ENCODE assay signal across 9 cellular contexts in genomic region chr11:67057410-67057757, GRCh38. TPM values are rescaled to one million over a fixed set of nuclear protein-coding genes. Genes with fewer than 3 reads are reported as not detected.
DNase-seq lines count a peak whose midpoint lies in the region; ATAC-seq and TF ChIP-seq lines count a peak whose summit lies in the region.
"Had no signal": no experiment of that assay in that cellular context is flagged by ENCODE, and none has a peak within 500 bp of the region (broad histone marks: within the 10 kb centered on the region; RNA-seq: fewer than 3 reads in every experiment).

No MANE protein-coding gene starts in this region.

- no peaks in the 10 kb centered on the region for H3K9me3 Mint-ChIP-seq in activated T-cell treated with anti-CD3 and anti-CD28 coated beads, Interleukin-2, amount 50 U/mL, for 4 hours
- no peaks in the 10 kb centered on the region for H3K9me3 Mint-ChIP-seq in type B pancreatic cell
- H3K9me3 Mint-ChIP-seq: CD4-positive, CD25-positive, alpha-beta regulatory T cell had no signal

- peaks cover 6% of the 10 kb centered on the region for H3K27me3 Mint-ChIP-seq in activated T-cell treated with anti-CD3 and anti-CD28 coated beads, Interleukin-2, amount 50 U/mL, for 4 hours (ENCODE audit: low read depth)
- H3K27me3 Mint-ChIP-seq in type B pancreatic cell = no peaks in the 10 kb centered on the region

- no peaks in the 10 kb centered on the region for H3K36me3 Mint-ChIP-seq in activated T-cell treated with anti-CD3 and anti-CD28 coated beads, Interleukin-2, amount 50 U/mL, for 4 hours (ENCODE audit: insufficient read depth)
- H3K36me3 Mint-ChIP-seq in type B pancreatic cell = peaks cover 4% of the 10 kb centered on the region
- H3K36me3 Mint-ChIP-seq: CD4-positive, CD25-positive, alpha-beta regulatory T cell had no signal

- H3K79me2 ChIP-seq in OCI-LY7 (ENCODE audit: insufficient read depth, low read depth, low read length) = no peaks in the 10 kb centered on the region

- POLR2A ChIA-PET in OCI-LY7 (lab: Charles Lee) = no interaction called here

- intact Hi-C loops in colonic mucosa (cut with DNase I) = no loop called here
- intact Hi-C loops in OCI-LY7 (cut with micrococcal nuclease; ENCODE audit: unreplicated experiment) = no loop called here

- H3K27ac ChIP-seq in colonic mucosa = no peak overlapping the region
- H3K27ac ChIP-seq in lung (ENCODE audit: low read depth in 1 of 2, low read length in 1 of 2) = peak overlapping the region; percentile 18 to 86
- H3K27ac ChIP-seq in OCI-LY7 (ENCODE audit: low read depth, low read length, poor library complexity, severe bottlenecking) = no peak overlapping the region

- DNase-seq in activated T-cell treated with anti-CD3 and anti-CD28 coated beads, Interleukin-2, amount 50 U/mL, for 4 hours = no peak
- DNase-seq in activated T-cell treated with anti-CD3 and anti-CD28 coated beads for 4 hours (no peak), colonic mucosa (no peak), lung (ENCODE audit: low spot score) (no peak), type B pancreatic cell (ENCODE audit: extremely low spot score, unreplicated experiment) (no peak), OCI-LY7 (ENCODE audit: low spot score) (no peak)
- no peak for DNase-seq in effector CD8-positive, alpha-beta T cell (lab: John Stamatoyannopoulos, UW)
- DNase-seq: CD4-positive, CD25-positive, alpha-beta regulatory T cell had no signal

- H3K27me3 ChIP-seq in colonic mucosa (no peaks in the 10 kb centered on the region), lung (ENCODE audit: control insufficient read depth, insufficient read depth) (no peaks in the 10 kb centered on the region)

- peaks cover 9% of the 10 kb centered on the region for H3K4me1 Mint-ChIP-seq in activated T-cell treated with anti-CD3 and anti-CD28 coated beads, Interleukin-2, amount 50 U/mL, for 4 hours (ENCODE audit: low read depth)
- peaks cover 19% of the 10 kb centered on the region for H3K4me1 Mint-ChIP-seq in type B pancreatic cell (ENCODE audit: unreplicated experiment)

- CTCF ChIA-PET in OCI-LY7 (lab: Charles Lee; ENCODE audit: unreplicated experiment) = no interaction called here

- no peak for ATAC-seq in activated T-cell treated with anti-CD3 and anti-CD28 coated beads, Interleukin-2, amount 50 U/mL, for 4 hours
- ATAC-seq in lung (ENCODE audit: insufficient read depth, low FRiP score) (no peak), HG03135 (IDR thresholded peaks at IDR 0.05; ENCODE audit: unreplicated experiment) (no peak)

- H3K9ac ChIP-seq in colonic mucosa (ENCODE audit: low read depth in 2 of 2, low read length in 2 of 2) = no peak overlapping the region

- WGBS in lung, 2 donors = 63 to 83% methylated on average over 8 of the region's 8 CpGs

- peak overlapping the region; percentile 76 for H3K27ac Mint-ChIP-seq in type B pancreatic cell
- H3K27ac Mint-ChIP-seq: CD4-positive, CD25-positive, alpha-beta regulatory T cell had no signal

- H3K4me2 ChIP-seq in OCI-LY7 (ENCODE audit: low read length) = no peak overlapping the region

- H3K4me3 ChIP-seq in colonic mucosa (peak overlapping the region; percentile 47), lung (peak overlapping the region; percentile 59), OCI-LY7 (ENCODE audit: low read depth, low read length, poor library complexity, severe bottlenecking) (no peak overlapping the region)

- no peak for TF ChIP-seq CTCF in colonic mucosa (IDR thresholded peaks at IDR 0.05)
- no peak for TF ChIP-seq CTCF in lung (IDR thresholded peaks at IDR 0.05; ENCODE audit: control extremely low read depth, extremely low read depth)
- no peak for TF ChIP-seq CTCF in type B pancreatic cell (conservative IDR thresholded peaks at IDR 0.05)
- TF ChIP-seq CTCF in OCI-LY7 (conservative IDR thresholded peaks at IDR 0.05; ENCODE audit: low read length) = no peak

- no peaks in the 10 kb centered on the region for H3K9me2 ChIP-seq in OCI-LY7 (ENCODE audit: insufficient read depth, low read length)

- no TSS peak for BruUV-seq in OCI-LY7 (replicated peaks; lab: Mats Ljungman, UMichigan)

- H3K36me3 ChIP-seq in colonic mucosa = no peaks in the 10 kb centered on the region
- H3K36me3 ChIP-seq in lung (ENCODE audit: control insufficient read depth in 2 of 2, insufficient read depth in 2 of 2, low read length in 2 of 2) = no peaks in the 10 kb centered on the region
- H3K36me3 ChIP-seq in OCI-LY7 (ENCODE audit: insufficient read depth, low read length) = no peaks in the 10 kb centered on the region

- H3K4me1 ChIP-seq in colonic mucosa (peaks cover 6% of the 10 kb centered on the region), lung (ENCODE audit: control insufficient read depth in 2 of 2, insufficient read depth in 2 of 2, low read length in 2 of 2) (peaks cover 0 to 7% of the 10 kb centered on the region in 2 donors), OCI-LY7 (ENCODE audit: insufficient read depth, low read length, poor library complexity, severe bottlenecking) (no peaks in the 10 kb centered on the region)

- H2AFZ ChIP-seq in OCI-LY7 (ENCODE audit: low read length) = no peak overlapping the region

- H3K4me3 Mint-ChIP-seq in activated T-cell treated with anti-CD3 and anti-CD28 coated beads, Interleukin-2, amount 50 U/mL, for 4 hours = peak overlapping the region; percentile 50
- H3K4me3 Mint-ChIP-seq in type B pancreatic cell = peak overlapping the region; percentile 82

- H4K20me1 ChIP-seq in OCI-LY7 (ENCODE audit: insufficient read depth, low read length) = no peaks in the 10 kb centered on the region

- H3K9me3 ChIP-seq in colonic mucosa (no peaks in the 10 kb centered on the region), lung (ENCODE audit: control insufficient read depth in 2 of 2, insufficient read depth in 1 of 2, low read length in 1 of 2) (no peaks in the 10 kb centered on the region), OCI-LY7 (ENCODE audit: low read length) (no peaks in the 10 kb centered on the region)

RNA-seq across cellular contexts. Expression of gene RHOD, which starts 0.7 kb away (rescaled TPM):
- total RNA-seq in activated T-cell treated with anti-CD3 and anti-CD28 coated beads, Interleukin-2, amount 50 U/mL, for 4 hours = 1 to 10 TPM in 1 of 3 donors, under 1 TPM in 2; 0.35 to 1.1 (median 0.69) TPM
- total RNA-seq in colonic mucosa (10 to 100 TPM in 1 of 2 donors, 1 to 10 TPM in 1; 8.5 to 11.2 TPM), lung (10 to 100 TPM in 1 of 2 donors, 1 to 10 TPM in 1; 7.3 to 17.5 TPM), type B pancreatic cell (ENCODE audit: low replicate concordance) (21.2 and 95.6 TPM in 2 replicates), OCI-LY7 (2022) (not detected in 2 replicates)
- 10 to 100 TPM; 15.4 to 39.3 TPM for polyA plus RNA-seq in lung
- not detected in 2 replicates for total RNA-seq in OCI-LY7 (2014; rRNA removed; shearing (Covaris generic))
- total RNA-seq: CD4-positive, CD25-positive, alpha-beta regulatory T cell had no signal

RNA-seq across cellular contexts. Expression of gene SYT12, which starts 34.5 kb away (rescaled TPM):
- under 1 TPM in 2 of 3 donors, not detected in 1; 0.08 to 0.16 TPM for total RNA-seq in activated T-cell treated with anti-CD3 and anti-CD28 coated beads, Interleukin-2, amount 50 U/mL, for 4 hours
- 1 to 10 TPM in 1 of 2 donors, under 1 TPM in 1; 0.29 to 3.4 TPM for total RNA-seq in colonic mucosa
- under 1 TPM in 1 of 2 donors, not detected in 1; 0.25 TPM for total RNA-seq in lung
- polyA plus RNA-seq in lung = under 1 TPM; 0.12 to 0.17 TPM
- total RNA-seq in type B pancreatic cell (ENCODE audit: low replicate concordance) = 0.24 and 0.55 TPM in 2 replicates
- 0.21 and 0.25 TPM in 2 replicates for total RNA-seq in OCI-LY7 (2014; rRNA removed; shearing (Covaris generic))
- total RNA-seq in OCI-LY7 (2022) = 0.72 and 0.87 TPM in 2 replicates
- total RNA-seq: CD4-positive, CD25-positive, alpha-beta regulatory T cell had no signal
- polyA plus RNA-seq: CD4-positive, CD25-positive, alpha-beta regulatory T cell had no signal

Comparison
In these comparisons a context has a peak if more than half of its experiments do, and no peak if none do; other contexts are left out.
1. H3K27ac ChIP-seq: peak in lung (2 of 2); none in colonic mucosa (single experiment) and OCI-LY7 (single experiment).